In genomic region chr18:23143059-23143831, GRCh38 we compare ENCODE assay signal across 9 cellular contexts. TPM values are rescaled to one million over a fixed set of nuclear protein-coding genes. Genes with fewer than 3 reads are reported as not detected.
DNase-seq lines count a peak whose midpoint lies in the region; ATAC-seq and TF ChIP-seq lines count a peak whose summit lies in the region.
"Had no signal": no experiment of that assay in that cellular context is flagged by ENCODE, and none has a peak within 500 bp of the region (broad histone marks: within the 10 kb centered on the region; RNA-seq: fewer than 3 reads in every experiment).

No MANE protein-coding gene starts in this region.

- H3K36me3 Mint-ChIP-seq in natural killer cell treated with Interleukin-12 subunit alpha and Interleukin-12 subunit beta and Interleukin-15 and Interleukin-18, amount 100 ng/mL, for 72 hours = no peaks in the 10 kb centered on the region

- peaks cover 12 to 20% of the 10 kb centered on the region in 2 donors for H3K4me1 Mint-ChIP-seq in natural killer cell treated with Interleukin-12 subunit alpha and Interleukin-12 subunit beta and Interleukin-15 and Interleukin-18, amount 100 ng/mL, for 72 hours (ENCODE audit: low read depth in 2 of 2)

- no peaks in the 10 kb centered on the region for H3K9me3 Mint-ChIP-seq in natural killer cell treated with Interleukin-12 subunit alpha and Interleukin-12 subunit beta and Interleukin-15 and Interleukin-18, amount 100 ng/mL, for 72 hours

- H3K4me3 Mint-ChIP-seq in natural killer cell treated with Interleukin-12 subunit alpha and Interleukin-12 subunit beta and Interleukin-15 and Interleukin-18, amount 100 ng/mL, for 72 hours = no peak overlapping the region

- peak overlapping the region; percentile 72 to 91 for H3K27ac ChIP-seq in esophagus (ENCODE audit: low read depth in 2 of 2, low read length in 1 of 2)

- no peaks in the 10 kb centered on the region for H3K36me3 ChIP-seq in esophagus (ENCODE audit: control insufficient read depth in 2 of 2, insufficient read depth in 2 of 2, low read length in 1 of 2)

- peaks cover 2 to 5% of the 10 kb centered on the region in 2 donors for H3K27me3 Mint-ChIP-seq in natural killer cell treated with Interleukin-12 subunit alpha and Interleukin-12 subunit beta and Interleukin-15 and Interleukin-18, amount 100 ng/mL, for 72 hours

- H3K9me3 ChIP-seq in esophagus (ENCODE audit: control insufficient read depth in 2 of 2, insufficient read depth in 1 of 2, low read depth in 1 of 2, low read length in 1 of 2) = peaks cover 0 to 2% of the 10 kb centered on the region in 2 donors

- no peaks in the 10 kb centered on the region for H3K27me3 ChIP-seq in esophagus (ENCODE audit: control insufficient read depth in 1 of 2, insufficient read depth in 2 of 2, low read length in 2 of 2)

- peak; percentile 29 to 57 for ATAC-seq in natural killer cell treated with Interleukin-12 subunit alpha and Interleukin-12 subunit beta and Interleukin-15 and Interleukin-18, amount 100 ng/mL, for 72 hours
- no peak for ATAC-seq in GM18498 (IDR thresholded peaks at IDR 0.05; ENCODE audit: unreplicated experiment)
- ATAC-seq in GM21515 (IDR thresholded peaks at IDR 0.05; ENCODE audit: unreplicated experiment) = no peak

- H3K4me3 ChIP-seq in esophagus (ENCODE audit: low read depth in 1 of 2, low read length in 2 of 2) (no peak overlapping the region), foreskin fibroblast (ENCODE audit: low read depth in 1 of 2, low read length in 2 of 2) (no peak overlapping the region)

- H3K27ac Mint-ChIP-seq in natural killer cell treated with Interleukin-12 subunit alpha and Interleukin-12 subunit beta and Interleukin-15 and Interleukin-18, amount 100 ng/mL, for 72 hours = no peak overlapping the region

- WGBS in esophagus, 2 donors = 29 to 34% methylated on average over 10 of the region's 10 CpGs

- DNase-seq in DMS79 (lab: John Stamatoyannopoulos, UW) (peak; percentile 17), NOMO-1 (lab: John Stamatoyannopoulos, UW; ENCODE audit: unreplicated experiment in 2 of 2) (peak; percentile 47 to 59), foreskin fibroblast (no peak), NCI-H748 (lab: John Stamatoyannopoulos, UW; ENCODE audit: unreplicated experiment) (no peak)
- no peak for DNase-seq in natural killer cell treated with Interleukin-12 subunit alpha and Interleukin-12 subunit beta and Interleukin-15 and Interleukin-18, amount 100 ng/mL, for 72 hours (ENCODE audit: low spot score)
- DNase-seq: NCI-H748 treated with DMSO at 0.1 percent for 48 hours had no signal

- no peak for TF ChIP-seq CTCF in foreskin fibroblast (IDR thresholded peaks at IDR 0.05; ENCODE audit: low read depth, low read length)

- H3K4me1 ChIP-seq in esophagus (ENCODE audit: control insufficient read depth in 2 of 2, insufficient read depth in 2 of 2, low read length in 1 of 2) = peaks cover 15 to 22% of the 10 kb centered on the region in 2 donors

RNA-seq across cellular contexts. Expression of gene CABLES1, which starts 8.0 kb away (rescaled TPM):
- polyA plus RNA-seq in esophagus = 10 to 100 TPM in 1 of 2 donors, 1 to 10 TPM in 1; 3.8 to 10.0 TPM
- under 1 TPM in 1 of 2 donors, not detected in 1; 0.39 TPM for total RNA-seq in natural killer cell treated with Interleukin-12 subunit alpha and Interleukin-12 subunit beta and Interleukin-15 and Interleukin-18, amount 100 ng/mL, for 72 hours

Comparison
In these comparisons a context has a peak if more than half of its experiments do, and no peak if none do; other contexts are left out.
1. DNase-seq: peak in DMS79 (single experiment) and NOMO-1 (2 of 2); none in natural killer cell treated with Interleukin-12 subunit alpha and Interleukin-12 subunit beta and Interleukin-15 and Interleukin-18, amount 100 ng/mL, for 72 hours (single experiment), foreskin fibroblast (0 of 2) and NCI-H748 (single experiment).
2. ATAC-seq: peak in natural killer cell treated with Interleukin-12 subunit alpha and Interleukin-12 subunit beta and Interleukin-15 and Interleukin-18, amount 100 ng/mL, for 72 hours (2 of 2); none in GM18498 (single experiment) and GM21515 (single experiment).